10 cellular contexts compared by ENCODE assay signal in the genomic region with DNA sequence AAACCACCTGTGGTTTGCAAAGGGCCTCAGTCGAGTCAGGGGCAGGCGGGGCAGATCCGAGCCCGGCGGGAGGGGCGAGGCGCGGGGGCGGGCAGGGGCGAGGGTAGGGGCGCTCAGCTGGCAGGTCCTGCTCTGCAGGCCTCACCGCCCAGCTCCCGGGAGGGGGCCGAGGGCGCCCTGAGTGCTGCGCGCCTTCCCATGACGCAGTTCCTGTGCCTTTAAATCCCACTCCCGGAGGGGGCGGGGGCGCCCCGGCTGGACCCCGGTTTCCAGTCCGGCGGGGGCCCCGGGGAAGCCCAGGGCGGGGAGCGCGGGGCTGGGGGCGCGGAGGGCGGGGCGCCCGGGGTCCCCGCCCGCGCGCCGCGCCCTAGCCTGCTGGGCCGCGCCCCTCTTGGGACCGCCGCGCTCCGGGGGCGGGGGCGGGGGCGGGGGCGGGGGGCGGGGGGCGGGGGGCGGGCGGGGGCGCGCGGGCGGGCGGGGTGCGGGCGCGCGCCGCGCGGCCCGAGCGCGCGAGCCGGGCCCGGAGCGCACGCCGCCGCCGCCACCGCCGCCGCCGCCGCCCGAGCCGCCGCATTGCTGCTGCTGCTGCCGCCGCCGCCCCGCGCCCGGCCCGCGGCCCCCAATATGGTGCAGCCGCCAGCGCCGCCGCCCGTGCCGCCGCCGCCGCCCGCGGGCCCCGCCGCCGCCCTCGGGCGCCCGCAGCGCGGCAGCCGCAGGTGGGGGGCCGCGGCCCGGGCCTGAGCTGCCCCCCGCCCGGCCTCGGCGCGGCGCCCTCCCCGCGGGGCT. TPM values are rescaled to one million over a fixed set of nuclear protein-coding genes. Genes with fewer than 3 reads are reported as not detected.
A peak's percentile ranks its signal among the peaks of the same experiment; 100 is the strongest.
DNase-seq lines count a peak whose midpoint lies in the region; ATAC-seq lines count a peak whose summit lies in the region.
"Had no signal": no experiment of that assay in that cellular context is flagged by ENCODE, and none has a peak within 500 bp of the region (broad histone marks: within the 10 kb centered on the region; RNA-seq: fewer than 3 reads in every experiment).

Gene JPH3 (plus strand): TSS at position 504 of the 786 bp plus-strand sequence. CDS start 639 bp downstream, outside the sequence.

- DNase-seq in Daoy (ENCODE audit: low read depth) (peak; percentile 51), memory B cell (ENCODE audit: low spot score in 2 of 2) (no peak), mesenteric fat pad (ENCODE audit: low spot score) (no peak), left cardiac atrium (no peak)
- no peak for DNase-seq in activated T-helper 2 cell treated with anti-CD3 and anti-CD28 coated beads, Interferon-gamma antibody, Interleukin-2, Interleukin-4, amounts not matched to agents 10 μg/mL and 5 μg/mL and 100 μg/mL, durations not matched to agents 14 hours and 24 hours and 36 hours (ENCODE audit: low spot score)

- no peaks in the 10 kb centered on the region for H3K79me2 ChIP-seq in ACC112 (ENCODE audit: control insufficient read depth, insufficient read depth, low read length, unreplicated experiment)

- no peak within 1 kb of the TSS for H3K27ac Mint-ChIP-seq in activated T-helper 2 cell treated with anti-CD3 and anti-CD28 coated beads, Interferon-gamma antibody, Interleukin-2, Interleukin-4, amounts not matched to agents 10 μg/mL and 5 μg/mL and 100 μg/mL, durations not matched to agents 14 hours and 24 hours and 36 hours
- H3K27ac Mint-ChIP-seq in memory B cell: no peak within 1 kb of the TSS

- no peaks in the 10 kb centered on the region for H3K36me3 ChIP-seq in ACC112 (ENCODE audit: insufficient read depth, low read length)

- peak within 1 kb of the TSS; percentile 23 for H3K4me3 Mint-ChIP-seq in activated T-helper 2 cell treated with anti-CD3 and anti-CD28 coated beads, Interferon-gamma antibody, Interleukin-2, Interleukin-4, amounts not matched to agents 10 μg/mL and 5 μg/mL and 100 μg/mL, durations not matched to agents 14 hours and 24 hours and 36 hours (ENCODE audit: low read depth)
- peak within 1 kb of the TSS; percentile 56 for H3K4me3 Mint-ChIP-seq in memory B cell

- peaks cover 94% of the 10 kb centered on the region for H3K27me3 ChIP-seq in ACC112 (ENCODE audit: insufficient read depth, low read length)

- no peak within 1 kb of the TSS for H3K27ac ChIP-seq in ACC112 (ENCODE audit: low read depth, low read length)

- H3K27me3 Mint-ChIP-seq in activated T-helper 2 cell treated with anti-CD3 and anti-CD28 coated beads, Interferon-gamma antibody, Interleukin-2, Interleukin-4, amounts not matched to agents 10 μg/mL and 5 μg/mL and 100 μg/mL, durations not matched to agents 14 hours and 24 hours and 36 hours (ENCODE audit: low read depth): peaks cover 49% of the 10 kb centered on the region
- H3K27me3 Mint-ChIP-seq in memory B cell: peaks cover 24% of the 10 kb centered on the region

- no peak within 1 kb of the TSS for H2AFZ ChIP-seq in ACC112 (ENCODE audit: low read length, unreplicated experiment)

- ATAC-seq in memory B cell (ENCODE audit: low read depth) (no peak), GM21528 (IDR thresholded peaks at IDR 0.05; ENCODE audit: low FRiP score, unreplicated experiment) (no peak), left cardiac atrium (no peak), esophagus mucosa (no peak)
- ATAC-seq: HCT116 had no signal

- no peaks in the 10 kb centered on the region for H3K36me3 Mint-ChIP-seq in activated T-helper 2 cell treated with anti-CD3 and anti-CD28 coated beads, Interferon-gamma antibody, Interleukin-2, Interleukin-4, amounts not matched to agents 10 μg/mL and 5 μg/mL and 100 μg/mL, durations not matched to agents 14 hours and 24 hours and 36 hours (ENCODE audit: low read depth)
- H3K36me3 Mint-ChIP-seq in memory B cell: no peaks in the 10 kb centered on the region

- intact Hi-C loops in activated T-helper 2 cell treated with anti-CD3 and anti-CD28 coated beads, Interferon-gamma antibody, Interleukin-2, Interleukin-4, amounts not matched to agents 10 μg/mL and 5 μg/mL and 100 μg/mL, durations not matched to agents 14 hours and 24 hours and 36 hours (cut with micrococcal nuclease): no loop called here
- intact Hi-C loops in left cardiac atrium (cut with DNase I): no loop called here

- H3K4me1 Mint-ChIP-seq in activated T-helper 2 cell treated with anti-CD3 and anti-CD28 coated beads, Interferon-gamma antibody, Interleukin-2, Interleukin-4, amounts not matched to agents 10 μg/mL and 5 μg/mL and 100 μg/mL, durations not matched to agents 14 hours and 24 hours and 36 hours (ENCODE audit: low read depth): peaks cover 2% of the 10 kb centered on the region
- H3K4me1 Mint-ChIP-seq in memory B cell: peaks cover 3% of the 10 kb centered on the region

- no peaks in the 10 kb centered on the region for H3K4me1 ChIP-seq in ACC112 (ENCODE audit: control insufficient read depth, insufficient read depth, low read length, unreplicated experiment)

- H3K9me3 Mint-ChIP-seq in activated T-helper 2 cell treated with anti-CD3 and anti-CD28 coated beads, Interferon-gamma antibody, Interleukin-2, Interleukin-4, amounts not matched to agents 10 μg/mL and 5 μg/mL and 100 μg/mL, durations not matched to agents 14 hours and 24 hours and 36 hours: no peaks in the 10 kb centered on the region
- H3K9me3 Mint-ChIP-seq in memory B cell: no peaks in the 10 kb centered on the region

- peak within 1 kb of the TSS; percentile 37; the same call in 1 of the 2 replicates for H3K4me3 ChIP-seq in ACC112 (ENCODE audit: low read depth, low read length)

RNA-seq across cellular contexts. Expression of gene JPH3, which starts in this region (rescaled TPM):
- total RNA-seq in Daoy (2014; rRNA removed; shearing (Covaris generic)): 6.2 and 7.4 TPM in 2 replicates
- total RNA-seq in activated T-helper 2 cell treated with anti-CD3 and anti-CD28 coated beads, Interferon-gamma antibody, Interleukin-2, Interleukin-4, amounts not matched to agents 10 μg/mL and 5 μg/mL and 100 μg/mL, durations not matched to agents 14 hours and 24 hours and 36 hours: 0.11 and 0.16 TPM in 2 replicates
- 0.16 TPM for total RNA-seq in mesenteric fat pad
- under 1 TPM; 0.05 to 0.09 TPM for total RNA-seq in left cardiac atrium
- 0.16 TPM for total RNA-seq in esophagus mucosa
- total RNA-seq: LHCN-M2 had no signal
